Comparison of ENCODE assay signal across 21 cellular contexts in genomic region chr20:41125530-41126457, GRCh38. TPM values are rescaled to one million over a fixed set of nuclear protein-coding genes. Genes with fewer than 3 reads are reported as not detected.
DNase-seq lines count a peak whose midpoint lies in the region; ATAC-seq, FAIRE-seq and TF ChIP-seq lines count a peak whose summit lies in the region.
"Had no signal": no experiment of that assay in that cellular context is flagged by ENCODE, and none has a peak within 500 bp of the region (broad histone marks: within the 10 kb centered on the region; RNA-seq: fewer than 3 reads in every experiment).

No MANE protein-coding gene starts in this region.

- H3K27me3 ChIP-seq in DND-41 (ENCODE audit: insufficient read depth, low read length, poor library complexity) (no peaks in the 10 kb centered on the region), GM12878 (replicated peaks in 1 of 2; ENCODE audit: control insufficient read depth in 2 of 2, insufficient read depth in 2 of 2, low read length in 1 of 2) (no peaks in the 10 kb centered on the region), A673 (replicated peaks; ENCODE audit: insufficient read depth, low read depth, low read length, poor library complexity) (no peaks in the 10 kb centered on the region)
- no peaks in the 10 kb centered on the region for H3K27me3 ChIP-seq in naive thymus-derived CD4-positive, alpha-beta T cell (ENCODE audit: control insufficient read depth in 2 of 2, insufficient read depth in 2 of 2, low read length in 2 of 2)
- H3K27me3 ChIP-seq: gastrocnemius medialis, tibial artery had no signal

- H3K9me3 ChIP-seq in DND-41 (ENCODE audit: insufficient read depth, low read length, severe bottlenecking): no peaks in the 10 kb centered on the region
- H3K9me3 ChIP-seq in GM12878 (replicated peaks; ENCODE audit: control insufficient read depth, insufficient read depth, low read length): no peaks in the 10 kb centered on the region
- H3K9me3 ChIP-seq in naive thymus-derived CD4-positive, alpha-beta T cell (ENCODE audit: control insufficient read depth in 2 of 3, low read length in 3 of 3): no peaks in the 10 kb centered on the region
- H3K9me3 ChIP-seq in A673 (ENCODE audit: low read depth, low read length, poor library complexity, severe bottlenecking): no peaks in the 10 kb centered on the region
- H3K9me3 ChIP-seq: gastrocnemius medialis, tibial artery had no signal

- no TSS peak for BruUV-seq in GM12878 (replicated peaks; lab: Mats Ljungman, UMichigan)
- BruUV-seq in A673 (replicated peaks; lab: Mats Ljungman, UMichigan): no TSS peak

- intact Hi-C loops in activated CD4-positive, alpha-beta T cell treated with anti-CD3 and anti-CD28 coated beads, Interleukin-2, amount 10 ng/mL, durations not matched to agents 24 days and 14 days (cut with micrococcal nuclease): no loop called here
- intact Hi-C loops in GM12878 (cut with micrococcal nuclease; ENCODE audit: unreplicated experiment) (no loop called here), A673 (cut with micrococcal nuclease; ENCODE audit: unreplicated experiment) (no loop called here)
- intact Hi-C loops in naive thymus-derived CD4-positive, alpha-beta T cell (cut with micrococcal nuclease): no loop called here

- peaks cover 17% of the 10 kb centered on the region for H3K4me1 Mint-ChIP-seq in activated CD4-positive, alpha-beta T cell treated with anti-CD3 and anti-CD28 coated beads, Interleukin-2, amount 10 ng/mL, durations not matched to agents 24 days and 14 days
- H3K4me1 Mint-ChIP-seq in naive thymus-derived CD4-positive, alpha-beta T cell: peaks cover 0 to 10% (median 0%) of the 10 kb centered on the region in 7 donors

- SMC1A ChIA-PET in GM12878 (lab: Charles Lee; ENCODE audit: uncharacterized antibody, unreplicated experiment): interaction anchor here (1.0 kb wide), 1 partner anchor 27 kb away, joined by 3 read pairs; no protein-coding TSS in a partner anchor

- no peak for TF ChIP-seq EP300 in GM12878 (IDR thresholded peaks at IDR 0.05; ENCODE audit: borderline replicate concordance in 1 of 2, control insufficient read depth in 1 of 2, low read depth in 2 of 2, low read length in 2 of 2)

- DNase-seq in activated CD4-positive, alpha-beta T cell treated with anti-CD3 and anti-CD28 coated beads, Interleukin-2, amount 10 ng/mL, durations not matched to agents 24 days and 14 days: no peak
- DNase-seq in activated CD4-positive, alpha-beta T cell treated with anti-CD3 and anti-CD28 coated beads, Interleukin-2, amount 50 U/mL, for 1 hour: no peak
- DNase-seq in DND-41 (no peak), GM12878 (ENCODE audit: low read depth, low spot score) (no peak), DMS153 (lab: John Stamatoyannopoulos, UW) (no peak), A673 (ENCODE audit: low spot score) (no peak), EL (no peak)
- DNase-seq in naive thymus-derived CD4-positive, alpha-beta T cell: no peak
- DNase-seq: activated CD4-positive, alpha-beta memory T cell treated with anti-CD3 and anti-CD28 coated beads for 36 hours; C1 segment of cervical spinal cord; gastrocnemius medialis; Karpas-422; NCI-H1092 treated with DMSO at 0.1 percent for 48 hours; NCI-H526 treated with DMSO at 0.1 percent for 48 hours; OCI-M1; stimulated activated naive CD4-positive, alpha-beta T cell; tibial artery had no signal

- H3K4me3 ChIP-seq in DND-41 (ENCODE audit: low read depth in 1 of 2, low read length in 2 of 2) (no peak overlapping the region), GM12878 (no peak overlapping the region), A673 (ENCODE audit: low read depth, low read length, poor library complexity, severe bottlenecking) (no peak overlapping the region)
- H3K4me3 ChIP-seq in naive thymus-derived CD4-positive, alpha-beta T cell (ENCODE audit: low read length): no peak overlapping the region
- H3K4me3 ChIP-seq: coronary artery, gastrocnemius medialis, tibial artery had no signal

- no peak for TF ChIP-seq RAD21 in GM12878 (IDR thresholded peaks at IDR 0.05; ENCODE audit: insufficient read depth, low read depth, low read length)

- H4K20me1 ChIP-seq in DND-41 (ENCODE audit: insufficient read depth, low read length) (no peaks in the 10 kb centered on the region; the same call in 1 of the 2 replicates), GM12878 (ENCODE audit: control insufficient read depth, insufficient read depth) (no peaks in the 10 kb centered on the region)

- H3K36me3 ChIP-seq in DND-41 (ENCODE audit: insufficient read depth, low read length): peaks cover 61% of the 10 kb centered on the region
- peaks cover 20 to 30% of the 10 kb centered on the region in 2 experiments for H3K36me3 ChIP-seq in GM12878 (ENCODE audit: control insufficient read depth in 2 of 2, insufficient read depth in 2 of 2, low read length in 1 of 2)
- peaks cover 6 to 41% (median 9%) of the 10 kb centered on the region in 3 experiments for H3K36me3 ChIP-seq in naive thymus-derived CD4-positive, alpha-beta T cell (ENCODE audit: control insufficient read depth in 2 of 3, insufficient read depth in 3 of 3, low read length in 3 of 3)
- peaks cover 53% of the 10 kb centered on the region for H3K36me3 ChIP-seq in A673 (ENCODE audit: insufficient read depth, low read length, poor library complexity, severe bottlenecking)

- peak overlapping the region; percentile 42 for H3K27ac Mint-ChIP-seq in activated CD4-positive, alpha-beta T cell treated with anti-CD3 and anti-CD28 coated beads, Interleukin-2, amount 10 ng/mL, durations not matched to agents 24 days and 14 days
- H3K27ac Mint-ChIP-seq in naive thymus-derived CD4-positive, alpha-beta T cell: peak overlapping the region; percentile 5 to 90 (median 25)
- H3K27ac Mint-ChIP-seq: activated CD4-positive, alpha-beta memory T cell treated with anti-CD3 and anti-CD28 coated beads for 36 hours had no signal

- H3K4me3 Mint-ChIP-seq in activated CD4-positive, alpha-beta T cell treated with anti-CD3 and anti-CD28 coated beads, Interleukin-2, amount 10 ng/mL, durations not matched to agents 24 days and 14 days: no peak overlapping the region
- H3K4me3 Mint-ChIP-seq in naive thymus-derived CD4-positive, alpha-beta T cell: no peak overlapping the region
- H3K4me3 Mint-ChIP-seq: activated CD4-positive, alpha-beta memory T cell treated with anti-CD3 and anti-CD28 coated beads for 36 hours; activated T-helper 1 cell treated with anti-CD3 and anti-CD28 coated beads, Interleukin-12 subunit alpha, Interleukin-12 subunit beta, Interleukin-2, Interleukin-4 antibody, amounts not matched to agents 30 ng/mL and 10 ng/mL and 1 ng/mL, durations not matched to agents 14 hours and 24 hours and 36 hours had no signal

- RAD21 ChIA-PET in GM12878 (lab: Charles Lee; ENCODE audit: unreplicated experiment): no interaction called here

- H3K36me3 Mint-ChIP-seq in activated CD4-positive, alpha-beta T cell treated with anti-CD3 and anti-CD28 coated beads, Interleukin-2, amount 10 ng/mL, durations not matched to agents 24 days and 14 days (ENCODE audit: low read depth): peaks cover 67% of the 10 kb centered on the region
- H3K36me3 Mint-ChIP-seq in naive thymus-derived CD4-positive, alpha-beta T cell: peaks cover 6 to 41% (median 17%) of the 10 kb centered on the region in 5 donors

- 100% methylated on average over 6 of the region's 6 CpGs for WGBS in GM12878 (ENCODE audit: insufficient coverage, insufficient replicate concordance, low lambda C conversion rate, missing lambda C conversion rate)

- POLR2A ChIA-PET in GM12878 (lab: Charles Lee) (interaction anchor here (1.1 kb wide), 1 partner anchor 9 kb away, joined by 3 read pairs; no protein-coding TSS in a partner anchor), A673 (lab: Charles Lee; ENCODE audit: low non-redundant PET) (no interaction called here)
- POLR2A ChIA-PET in naive thymus-derived CD4-positive, alpha-beta T cell (lab: Charles Lee): interaction anchor here (1.4 kb wide), 1 partner anchor 9 kb away, joined by 5 read pairs; no protein-coding TSS in a partner anchor

- no peak for TF ChIP-seq CTCF in DND-41 (IDR thresholded peaks at IDR 0.05; ENCODE audit: borderline replicate concordance, extremely low read depth, low read length, poor library complexity, severe bottlenecking)
- no peak for TF ChIP-seq CTCF in GM12878 (IDR thresholded peaks at IDR 0.05 in 2 of 3, conservative IDR thresholded peaks at IDR 0.05 in 1 of 3; ENCODE audit: control insufficient read depth in 2 of 3, extremely low read depth in 1 of 3, insufficient read depth in 1 of 3, low read depth in 3 of 3, low read length in 3 of 3)
- TF ChIP-seq CTCF in A673 (conservative IDR thresholded peaks at IDR 0.05; ENCODE audit: low read depth, low read length): no peak

- no peaks in the 10 kb centered on the region for H3K4me1 ChIP-seq in DND-41 (ENCODE audit: insufficient read depth, low read length)
- no peaks in the 10 kb centered on the region for H3K4me1 ChIP-seq in GM12878 (ENCODE audit: control insufficient read depth, insufficient read depth, low read length)
- no peaks in the 10 kb centered on the region for H3K4me1 ChIP-seq in naive thymus-derived CD4-positive, alpha-beta T cell (ENCODE audit: control insufficient read depth in 2 of 2, insufficient read depth in 2 of 2, low read length in 2 of 2)
- no peaks in the 10 kb centered on the region for H3K4me1 ChIP-seq in A673 (ENCODE audit: insufficient read depth, low read length, poor library complexity, severe bottlenecking)
- H3K4me1 ChIP-seq: gastrocnemius medialis, tibial artery had no signal

- in situ Hi-C loops in GM12878 (cut with MboI): no loop called here

- no peaks in the 10 kb centered on the region for H3K9me3 Mint-ChIP-seq in activated CD4-positive, alpha-beta T cell treated with anti-CD3 and anti-CD28 coated beads, Interleukin-2, amount 10 ng/mL, durations not matched to agents 24 days and 14 days
- peaks cover 0 to 4% (median 0%) of the 10 kb centered on the region in 11 donors for H3K9me3 Mint-ChIP-seq in naive thymus-derived CD4-positive, alpha-beta T cell
- H3K9me3 Mint-ChIP-seq: activated CD4-positive, alpha-beta memory T cell treated with anti-CD3 and anti-CD28 coated beads for 36 hours; activated T-helper 1 cell treated with anti-CD3 and anti-CD28 coated beads, Interleukin-12 subunit alpha, Interleukin-12 subunit beta, Interleukin-2, Interleukin-4 antibody, amounts not matched to agents 30 ng/mL and 10 ng/mL and 1 ng/mL, durations not matched to agents 14 hours and 24 hours and 36 hours had no signal

- TF ChIP-seq POLR2A in GM12878 (IDR thresholded peaks at IDR 0.05; ENCODE audit: low read depth, low read length): no peak

- ATAC-seq in DND-41 (ENCODE audit: insufficient read depth, low read depth) (peak; percentile 21; the same call in 2 of the 3 replicates), GM12878 (no peak; the same call in 1 of the 3 replicates)
- no peak for ATAC-seq in naive thymus-derived CD4-positive, alpha-beta T cell
- ATAC-seq: gastrocnemius medialis, SK-N-SH treated with all-trans-retinoic acid at 6 μM for 48 hours had no signal

- H3K4me2 ChIP-seq in DND-41 (ENCODE audit: insufficient read depth, low read length) (no peak overlapping the region), GM12878 (ENCODE audit: control insufficient read depth, insufficient read depth) (no peak overlapping the region)

- no peaks in the 10 kb centered on the region for H3K27me3 Mint-ChIP-seq in activated CD4-positive, alpha-beta T cell treated with anti-CD3 and anti-CD28 coated beads, Interleukin-2, amount 10 ng/mL, durations not matched to agents 24 days and 14 days
- no peaks in the 10 kb centered on the region for H3K27me3 Mint-ChIP-seq in naive thymus-derived CD4-positive, alpha-beta T cell
- H3K27me3 Mint-ChIP-seq: activated CD4-positive, alpha-beta memory T cell treated with anti-CD3 and anti-CD28 coated beads for 36 hours had no signal

- no peak overlapping the region for H3K27ac ChIP-seq in DND-41 (ENCODE audit: low read length)
- no peak overlapping the region for H3K27ac ChIP-seq in GM12878 (ENCODE audit: control insufficient read depth, insufficient read depth)
- H3K27ac ChIP-seq in naive thymus-derived CD4-positive, alpha-beta T cell (ENCODE audit: low read depth, low read length): no peak overlapping the region
- H3K27ac ChIP-seq in A673 (ENCODE audit: low read depth, low read length, poor library complexity, severe bottlenecking): no peak overlapping the region
- H3K27ac ChIP-seq: coronary artery, epithelial cell of prostate, gastrocnemius medialis, tibial artery had no signal

- H3K79me2 ChIP-seq in DND-41 (ENCODE audit: insufficient read depth, low read length): no peaks in the 10 kb centered on the region
- H3K79me2 ChIP-seq in GM12878 (ENCODE audit: control insufficient read depth, insufficient read depth, low read length): no peaks in the 10 kb centered on the region

- H2AFZ ChIP-seq in DND-41 (ENCODE audit: low read depth, low read length): no peak overlapping the region
- H2AFZ ChIP-seq in GM12878 (ENCODE audit: control insufficient read depth, low read depth, low read length): no peak overlapping the region

- FAIRE-seq in GM12878 (lab: Jason Lieb, UNC): no peak

- H3K9ac ChIP-seq in DND-41 (ENCODE audit: low read depth, low read length) (no peak overlapping the region), GM12878 (ENCODE audit: control insufficient read depth, insufficient read depth, low read length) (no peak overlapping the region)

- CTCF ChIA-PET in GM12878 (lab: Yijun Ruan, JAX) (interaction anchor here (0.5 to 1.5 kb wide), 2 partner anchors 9 to 329 kb away, joined by 5 read pairs; no protein-coding TSS in a partner anchor), A673 (lab: Charles Lee) (no interaction called here)
- CTCF ChIA-PET in naive thymus-derived CD4-positive, alpha-beta T cell (lab: Charles Lee): no interaction called here

RNA-seq across cellular contexts. Expression of gene PLCG1, which starts 11.5 kb away (rescaled TPM):
- total RNA-seq in activated CD4-positive, alpha-beta T cell treated with anti-CD3 and anti-CD28 coated beads, Interleukin-2, amount 10 ng/mL, durations not matched to agents 24 days and 14 days: 246 and 255 TPM in 2 replicates
- total RNA-seq in GM12878 (2013; cell fraction: nucleolus; rRNA removed): 292 and 309 TPM in 2 replicates
- total RNA-seq in GM12878 (2014; rRNA removed): 48.4 and 55.4 TPM in 2 replicates
- 39.3 and 39.5 TPM in 2 replicates for total RNA-seq in GM12878 (2014; rRNA removed; fragmentation: Illumina TruSeq; extraction: Trizol)
- 78.6 and 85.4 TPM in 2 replicates for total RNA-seq in GM12878 (2021)
- 53.5 TPM for polyA plus RNA-seq in GM12878 (2011; ENCODE audit: low read depth)
- polyA plus RNA-seq in GM12878 (2011; rRNA removed): 61.7 and 114 TPM in 2 replicates
- 117 and 135 TPM in 2 replicates for polyA plus RNA-seq in GM12878 (2011; cell fraction: cytosol; rRNA removed)
- polyA plus RNA-seq in GM12878 (2011; cell fraction: nucleus; rRNA removed): 795 and 878 TPM in 2 replicates
- 67.5 and 102 TPM in 2 replicates for polyA plus RNA-seq in GM12878 (2012)
- polyA plus RNA-seq in GM12878 (2014; fragmentation: Illumina TruSeq; extraction: Trizol): 29.2 and 51.0 TPM in 2 replicates
- 1 to 10 TPM; 2.6 to 3.0 TPM for polyA plus RNA-seq in GM12878 (2014; fragmentation: Nextera tagmentation; extraction: Ambion mirVana)
- polyA plus RNA-seq in GM12878 (2014; rRNA removed): 70.4 and 85.0 TPM in 2 replicates
- polyA plus RNA-seq in GM12878 (2016; fragmentation: Nextera tagmentation; extraction: Ambion mirVana): 10 to 100 TPM; 12.8 to 13.0 TPM
- polyA minus RNA-seq in GM12878 (2011; rRNA and poly(A)+ RNA removed): 123 and 185 TPM in 2 replicates
- polyA minus RNA-seq in GM12878 (2011; cell fraction: cytosol; rRNA and poly(A)+ RNA removed): 60.8 and 65.4 TPM in 2 replicates
- 200 and 222 TPM in 2 replicates for polyA minus RNA-seq in GM12878 (2011; cell fraction: nucleus; rRNA and poly(A)+ RNA removed)
- total RNA-seq in naive thymus-derived CD4-positive, alpha-beta T cell: 100 to 1,000 TPM; 343 to 559 (median 418) TPM
- polyA plus RNA-seq in naive thymus-derived CD4-positive, alpha-beta T cell: 100 to 1,000 TPM in 1 of 2 donors, 10 to 100 TPM in 1; 36.9 to 105 TPM
- 146 and 174 TPM in 2 replicates for total RNA-seq in A673 (2021)
